Comparison of ENCODE assay signal across 19 cellular contexts in the genomic region with DNA sequence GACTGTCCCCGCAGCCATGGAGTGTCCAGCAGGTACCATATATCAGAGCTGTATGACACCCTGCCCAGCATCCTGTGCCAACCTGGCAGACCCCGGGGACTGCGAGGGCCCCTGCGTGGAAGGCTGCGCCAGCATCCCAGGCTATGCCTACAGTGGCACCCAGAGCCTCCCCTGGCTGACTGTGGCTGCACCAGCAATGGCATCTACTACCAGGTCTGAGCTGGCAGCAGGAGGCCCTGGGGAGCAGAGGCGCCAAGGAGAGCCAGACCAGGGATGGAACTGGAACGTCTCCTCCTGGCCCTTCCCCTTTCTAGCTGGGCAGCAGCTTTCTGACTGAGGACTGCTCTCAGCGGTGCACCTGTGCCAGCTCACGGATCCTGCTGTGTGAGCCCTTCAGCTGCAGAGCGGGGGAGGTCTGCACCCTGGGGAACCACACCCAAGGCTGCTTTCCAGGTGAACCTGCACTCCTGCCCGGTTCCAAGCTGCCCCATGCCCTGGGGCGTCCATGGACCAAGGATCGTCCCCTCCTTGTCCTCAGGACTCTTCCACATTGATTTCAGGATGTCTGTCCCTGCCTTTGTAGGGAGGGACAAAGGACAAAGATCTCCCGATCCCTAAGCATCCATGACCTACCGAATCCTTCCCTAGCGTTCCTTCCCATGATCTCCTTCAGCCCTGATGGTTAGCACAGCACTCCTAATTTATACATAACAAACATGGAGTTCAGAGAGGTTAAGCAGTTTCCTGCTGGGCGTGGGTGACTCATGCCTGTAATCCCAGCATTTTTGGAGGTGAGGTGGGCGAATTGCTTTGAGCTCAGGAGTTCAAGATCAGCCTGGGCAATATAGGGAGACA. TPM values are rescaled to one million over a fixed set of nuclear protein-coding genes. Genes with fewer than 3 reads are reported as not detected.
DNase-seq lines count a peak whose midpoint lies in the region; ATAC-seq, FAIRE-seq and TF ChIP-seq lines count a peak whose summit lies in the region.
"Had no signal": no experiment of that assay in that cellular context is flagged by ENCODE, and none has a peak within 500 bp of the region (broad histone marks: within the 10 kb centered on the region; RNA-seq: fewer than 3 reads in every experiment).

No MANE protein-coding gene starts in this region.

- H3K27me3 ChIP-seq in HUES64 (ENCODE audit: insufficient read depth, low read length): no peaks in the 10 kb centered on the region
- no peaks in the 10 kb centered on the region for H3K27me3 ChIP-seq in astrocyte (ENCODE audit: insufficient read depth, low read length)
- H3K27me3 ChIP-seq in left lung: peaks cover 0 to 24% of the 10 kb centered on the region in 2 donors
- H3K27me3 ChIP-seq: hepatocyte had no signal

- no peak overlapping the region for H2AFZ ChIP-seq in astrocyte (ENCODE audit: low read depth, low read length)
- H2AFZ ChIP-seq: hepatocyte had no signal

- H3K4me3 ChIP-seq in HUES64 (ENCODE audit: low read length): no peak overlapping the region
- no peak overlapping the region for H3K4me3 ChIP-seq in astrocyte (ENCODE audit: insufficient read depth, low read depth, low read length)
- H3K4me3 ChIP-seq in left lung: no peak overlapping the region
- H3K4me3 ChIP-seq: hepatocyte, spleen had no signal

- no peak overlapping the region for H3K4me2 ChIP-seq in astrocyte (ENCODE audit: low read length)
- H3K4me2 ChIP-seq: hepatocyte had no signal

- peaks cover 14% of the 10 kb centered on the region for H3K27me3 Mint-ChIP-seq in astrocyte (ENCODE audit: low read depth, unreplicated experiment)
- peaks cover 12% of the 10 kb centered on the region for H3K27me3 Mint-ChIP-seq in activated T-cell treated with anti-CD3 and anti-CD28 coated beads, Interleukin-2, amount 50 U/mL, for 24 hours

- H3K4me1 ChIP-seq in HUES64 (ENCODE audit: insufficient read depth, low read length) (peaks cover 7% of the 10 kb centered on the region; the same call in 1 of the 2 replicates), astrocyte (ENCODE audit: insufficient read depth, low read length) (peaks cover 4% of the 10 kb centered on the region), left lung (no peaks in the 10 kb centered on the region)

- peak overlapping the region; percentile 13; the same call in 1 of the 2 replicates for H3K27ac ChIP-seq in HUES64 (ENCODE audit: low read depth, low read length)
- no peak overlapping the region for H3K27ac ChIP-seq in astrocyte (ENCODE audit: low read depth, low read length)
- H3K27ac ChIP-seq in left lung: no peak overlapping the region
- H3K27ac ChIP-seq: hepatocyte, spleen had no signal

- FAIRE-seq in astrocyte (lab: Jason Lieb, UNC): no peak
- FAIRE-seq: GM18507, RCC 7860 had no signal

- 49% methylated on average over 18 of the region's 18 CpGs for WGBS in HUES64

- H3K36me3 ChIP-seq in HUES64 (ENCODE audit: insufficient read depth, low read length): no peaks in the 10 kb centered on the region
- no peaks in the 10 kb centered on the region for H3K36me3 ChIP-seq in astrocyte (ENCODE audit: insufficient read depth, low read length)
- no peaks in the 10 kb centered on the region for H3K36me3 ChIP-seq in left lung
- H3K36me3 ChIP-seq: spleen had no signal

- H3K36me3 Mint-ChIP-seq in astrocyte (ENCODE audit: low read depth, unreplicated experiment): no peaks in the 10 kb centered on the region
- H3K36me3 Mint-ChIP-seq in activated T-cell treated with anti-CD3 and anti-CD28 coated beads, Interleukin-2, amount 50 U/mL, for 24 hours (ENCODE audit: low read depth): no peaks in the 10 kb centered on the region
- H3K36me3 Mint-ChIP-seq: IgD-negative memory B cell had no signal

- no peaks in the 10 kb centered on the region for H3K79me2 ChIP-seq in astrocyte (ENCODE audit: insufficient read depth, low read length)
- H3K79me2 ChIP-seq: hepatocyte had no signal

- H3K4me1 Mint-ChIP-seq in astrocyte (ENCODE audit: low read depth, unreplicated experiment): no peaks in the 10 kb centered on the region
- H3K4me1 Mint-ChIP-seq in activated T-cell treated with anti-CD3 and anti-CD28 coated beads, Interleukin-2, amount 50 U/mL, for 24 hours (ENCODE audit: low read depth): no peaks in the 10 kb centered on the region

- ATAC-seq in left lung: peak; percentile 33
- ATAC-seq in left ventricle myocardium superior: no peak

- no peaks in the 10 kb centered on the region for H4K20me1 ChIP-seq in astrocyte (ENCODE audit: insufficient read depth, low read length)

- H3K27ac Mint-ChIP-seq in astrocyte (ENCODE audit: unreplicated experiment): no peak overlapping the region
- no peak overlapping the region for H3K27ac Mint-ChIP-seq in activated T-cell treated with anti-CD3 and anti-CD28 coated beads, Interleukin-2, amount 50 U/mL, for 24 hours
- H3K27ac Mint-ChIP-seq: activated naive CD4-positive, alpha-beta T cell treated with anti-CD3 and anti-CD28 coated beads for 36 hours; IgD-negative memory B cell; memory B cell; T-helper 2 cell treated with Interferon-gamma antibody and Interleukin-4, amounts not matched to agents 5 μg/mL and 100 μg/mL, for 36 hours had no signal

- no peak overlapping the region for H3K4me3 Mint-ChIP-seq in astrocyte (ENCODE audit: unreplicated experiment)
- H3K4me3 Mint-ChIP-seq in activated T-cell treated with anti-CD3 and anti-CD28 coated beads, Interleukin-2, amount 50 U/mL, for 24 hours: no peak overlapping the region
- H3K4me3 Mint-ChIP-seq: activated naive CD4-positive, alpha-beta T cell treated with anti-CD3 and anti-CD28 coated beads for 36 hours; IgD-negative memory B cell; memory B cell; T-helper 2 cell treated with Interferon-gamma antibody and Interleukin-4, amounts not matched to agents 5 μg/mL and 100 μg/mL, for 36 hours had no signal

- DNase-seq in EL (peak; percentile 50), astrocyte (ENCODE audit: low read depth) (peak; percentile 12), left lung (no peak), left ventricle myocardium superior (no peak), NCI-H1436 treated with DMSO at 0.1 percent for 48 hours (lab: John Stamatoyannopoulos, UW) (no peak), putamen (ENCODE audit: low spot score) (no peak)
- no peak for DNase-seq in activated T-cell treated with anti-CD3 and anti-CD28 coated beads, Interleukin-2, amount 50 U/mL, for 24 hours
- DNase-seq: activated naive CD4-positive, alpha-beta T cell treated with anti-CD3 and anti-CD28 coated beads for 36 hours; central memory CD4-positive, alpha-beta T cell; NCI-H2171; spleen; substantia nigra had no signal

- H3K9ac ChIP-seq in HUES64 (ENCODE audit: low read depth, low read length) (no peak overlapping the region), astrocyte (ENCODE audit: low read length) (no peak overlapping the region)

- no peaks in the 10 kb centered on the region for H3K9me3 Mint-ChIP-seq in astrocyte (ENCODE audit: unreplicated experiment)
- H3K9me3 Mint-ChIP-seq in activated T-cell treated with anti-CD3 and anti-CD28 coated beads, Interleukin-2, amount 50 U/mL, for 24 hours: no peaks in the 10 kb centered on the region
- H3K9me3 Mint-ChIP-seq: activated naive CD4-positive, alpha-beta T cell treated with anti-CD3 and anti-CD28 coated beads for 36 hours; IgD-negative memory B cell; memory B cell; T-helper 2 cell treated with Interferon-gamma antibody and Interleukin-4, amounts not matched to agents 5 μg/mL and 100 μg/mL, for 36 hours had no signal

- TF ChIP-seq CTCF in astrocyte (IDR thresholded peaks at IDR 0.05; ENCODE audit: insufficient read depth, low read depth, low read length) (no peak), left lung (IDR thresholded peaks at IDR 0.05) (no peak)

- no peaks in the 10 kb centered on the region for H3K9me3 ChIP-seq in HUES64 (ENCODE audit: insufficient read depth, low read depth, low read length)
- H3K9me3 ChIP-seq in astrocyte (ENCODE audit: insufficient read depth, low read depth, low read length): no peaks in the 10 kb centered on the region
- H3K9me3 ChIP-seq in left lung: no peaks in the 10 kb centered on the region
- H3K9me3 ChIP-seq: spleen had no signal

- intact Hi-C loops in left lung (cut with DNase I): no loop called here
- intact Hi-C loops in left ventricle myocardium superior (cut with micrococcal nuclease): no loop called here

RNA-seq across cellular contexts. Expression of gene EPHB4, which starts 33.3 kb away (rescaled TPM):
- 57.8 TPM for polyA plus RNA-seq in HUES64 (2013, experiment 1 of 2)
- 58.2 TPM for polyA plus RNA-seq in HUES64 (2013, experiment 2 of 2)
- total RNA-seq in astrocyte (62.4 and 73.6 TPM in 2 replicates), left lung (10 to 100 TPM; 72.9 to 79.1 TPM), left ventricle myocardium superior (22.7 TPM)
- polyA plus RNA-seq: IgD-negative memory B cell had no signal

RNA-seq across cellular contexts. Expression of gene SLC12A9, which starts 58.5 kb away (rescaled TPM):
- polyA plus RNA-seq in HUES64 (2013, experiment 1 of 2): 19.5 TPM
- polyA plus RNA-seq in HUES64 (2013, experiment 2 of 2): 15.3 TPM
- total RNA-seq in astrocyte (26.7 and 30.5 TPM in 2 replicates), left lung (10 to 100 TPM; 35.7 to 49.9 TPM), left ventricle myocardium superior (9.0 TPM)

Comparison
In these comparisons a context has a peak if more than half of its experiments do, and no peak if none do; other contexts are left out.
1. DNase-seq: peak in EL (single experiment) and astrocyte (single experiment); none in left lung (0 of 2), left ventricle myocardium superior (single experiment), NCI-H1436 treated with DMSO at 0.1 percent for 48 hours (single experiment), activated T-cell treated with anti-CD3 and anti-CD28 coated beads, Interleukin-2, amount 50 U/mL, for 24 hours (single experiment) and putamen (single experiment).